In genomic region chrX:72685810-72686465, GRCh38 we compare ENCODE assay signal across 14 cellular contexts. TPM values are rescaled to one million over a fixed set of nuclear protein-coding genes. Genes with fewer than 3 reads are reported as not detected.
DNase-seq lines count a peak whose midpoint lies in the region; ATAC-seq and TF ChIP-seq lines count a peak whose summit lies in the region.
"Had no signal": no experiment of that assay in that cellular context is flagged by ENCODE, and none has a peak within 500 bp of the region (broad histone marks: within the 10 kb centered on the region; RNA-seq: fewer than 3 reads in every experiment).

No MANE protein-coding gene starts in this region.

- H3K36me3 ChIP-seq in CD8-positive, alpha-beta T cell (ENCODE audit: insufficient read depth, low read length) = no peaks in the 10 kb centered on the region

- peaks cover 2% of the 10 kb centered on the region for H3K4me1 Mint-ChIP-seq in mesothelial cell of epicardium
- no peaks in the 10 kb centered on the region for H3K4me1 Mint-ChIP-seq in CD8-positive, alpha-beta T cell (ENCODE audit: low read depth)
- H3K4me1 Mint-ChIP-seq: CD14-positive monocyte, natural killer cell had no signal

- H3K9me3 Mint-ChIP-seq in mesothelial cell of epicardium = peaks cover 40% of the 10 kb centered on the region
- H3K9me3 Mint-ChIP-seq in CD8-positive, alpha-beta T cell = no peaks in the 10 kb centered on the region
- H3K9me3 Mint-ChIP-seq: activated CD4-positive, alpha-beta memory T cell treated with anti-CD3 and anti-CD28 coated beads, Interleukin-2, amount 10 ng/mL, durations not matched to agents 7 days and 5 days; natural killer cell had no signal

- peaks cover 16% of the 10 kb centered on the region for H3K36me3 Mint-ChIP-seq in mesothelial cell of epicardium
- no peaks in the 10 kb centered on the region for H3K36me3 Mint-ChIP-seq in CD8-positive, alpha-beta T cell
- H3K36me3 Mint-ChIP-seq: CD14-positive monocyte, natural killer cell had no signal

- H3K4me3 ChIP-seq in LNCaP clone FGC (ENCODE audit: low read depth, low read length) (peak overlapping the region; percentile 26; the same call in 1 of the 2 replicates), astrocyte of the spinal cord (ENCODE audit: low read depth, low read length) (no peak overlapping the region)
- H3K4me3 ChIP-seq in CD8-positive, alpha-beta T cell (ENCODE audit: low read depth, low read length) = no peak overlapping the region

- intact Hi-C loops in CD8-positive, alpha-beta T cell (cut with DNase I, micrococcal nuclease) = no loop called here

- CTCF ChIA-PET in CD8-positive, alpha-beta T cell (lab: Charles Lee) = no interaction called here

- no peaks in the 10 kb centered on the region for H3K27me3 Mint-ChIP-seq in mesothelial cell of epicardium (ENCODE audit: low read depth)
- no peaks in the 10 kb centered on the region for H3K27me3 Mint-ChIP-seq in CD8-positive, alpha-beta T cell (ENCODE audit: low read depth)
- H3K27me3 Mint-ChIP-seq: activated CD4-positive, alpha-beta memory T cell treated with anti-CD3 and anti-CD28 coated beads, Interleukin-2, amount 10 ng/mL, durations not matched to agents 7 days and 5 days had no signal

- no peaks in the 10 kb centered on the region for H3K27me3 ChIP-seq in CD8-positive, alpha-beta T cell (ENCODE audit: insufficient read depth, low read length)

- no peak for TF ChIP-seq CTCF in LNCaP clone FGC (IDR thresholded peaks at IDR 0.05; ENCODE audit: control insufficient read depth, extremely low read depth, insufficient read depth)
- TF ChIP-seq CTCF in astrocyte of the spinal cord (IDR thresholded peaks at IDR 0.05; ENCODE audit: low read depth, low read length) = no peak
- no peak for TF ChIP-seq CTCF in mesothelial cell of epicardium (IDR thresholded peaks at IDR 0.05; ENCODE audit: unreplicated experiment)
- TF ChIP-seq CTCF in CD8-positive, alpha-beta T cell (IDR thresholded peaks at IDR 0.05) = no peak

- ATAC-seq in GM18502 (IDR thresholded peaks at IDR 0.05; ENCODE audit: poor library complexity, unreplicated experiment) = no peak
- ATAC-seq in CD8-positive, alpha-beta T cell = no peak
- ATAC-seq: natural killer cell had no signal

- no peak overlapping the region for H3K4me3 Mint-ChIP-seq in mesothelial cell of epicardium
- no peak overlapping the region for H3K4me3 Mint-ChIP-seq in CD8-positive, alpha-beta T cell
- H3K4me3 Mint-ChIP-seq: activated CD4-positive, alpha-beta memory T cell treated with anti-CD3 and anti-CD28 coated beads, Interleukin-2, amount 10 ng/mL, durations not matched to agents 7 days and 5 days; CD14-positive monocyte; natural killer cell had no signal

- DNase-seq in AG20443 (ENCODE audit: low spot score) (peak; percentile 8), LNCaP clone FGC (ENCODE audit: low read depth) (peak; percentile 87), astrocyte of the spinal cord (ENCODE audit: low read depth, low spot score) (peak; percentile 49), mesothelial cell of epicardium (ENCODE audit: low spot score in 2 of 2, unreplicated experiment in 2 of 2) (no peak), GM19240 (ENCODE audit: insufficient read length, low spot score) (no peak), activated gamma-delta T cell treated with Interleukin-2 at 50 U/mL for 16 hours (no peak)
- no peak for DNase-seq in CD8-positive, alpha-beta T cell
- DNase-seq: activated CD4-positive, alpha-beta memory T cell treated with anti-CD3 and anti-CD28 coated beads, Interleukin-2, amount 10 ng/mL, durations not matched to agents 7 days and 5 days; islet precursor cell; natural killer cell; NCI-H1436 treated with DMSO at 0.1 percent for 48 hours; stimulated activated CD8-positive, alpha-beta memory T cell treated with anti-CD3 and anti-CD28 coated beads, Interleukin-4, amount 100 ng/mL, for 48 hours had no signal

- POLR2A ChIA-PET in CD8-positive, alpha-beta T cell (lab: Charles Lee) = no interaction called here

- no peaks in the 10 kb centered on the region for H3K9me3 ChIP-seq in CD8-positive, alpha-beta T cell (ENCODE audit: low read length)

- no peaks in the 10 kb centered on the region for H3K4me1 ChIP-seq in CD8-positive, alpha-beta T cell (ENCODE audit: insufficient read depth, low read length)

- in situ Hi-C loops in astrocyte of the spinal cord (cut with HindIII; ENCODE audit: low sequenced_read_pairs) = no loop called here

- H3K27ac ChIP-seq in CD8-positive, alpha-beta T cell (ENCODE audit: low read depth, low read length) = no peak overlapping the region

- H3K27ac Mint-ChIP-seq in mesothelial cell of epicardium = peak overlapping the region; percentile 1
- no peak overlapping the region for H3K27ac Mint-ChIP-seq in CD8-positive, alpha-beta T cell
- H3K27ac Mint-ChIP-seq: activated CD4-positive, alpha-beta memory T cell treated with anti-CD3 and anti-CD28 coated beads, Interleukin-2, amount 10 ng/mL, durations not matched to agents 7 days and 5 days; CD14-positive monocyte; natural killer cell had no signal

RNA-seq across cellular contexts. Expression of gene PHKA1, which starts 28.2 kb away (rescaled TPM):
- 12.9 to 13.6 TPM (median 13.0 TPM) in 3 replicates for total RNA-seq in mesothelial cell of epicardium
- total RNA-seq in CD8-positive, alpha-beta T cell = under 1 TPM; 0.35 to 0.56 TPM

Comparison
In these comparisons a context has a peak if more than half of its experiments do, and no peak if none do; other contexts are left out.
1. DNase-seq: peak in AG20443 (single experiment), LNCaP clone FGC (single experiment) and astrocyte of the spinal cord (single experiment); none in mesothelial cell of epicardium (0 of 2), GM19240 (single experiment), activated gamma-delta T cell treated with Interleukin-2 at 50 U/mL for 16 hours (single experiment) and CD8-positive, alpha-beta T cell (0 of 7).